ENCODE assay signal across 19 cellular contexts in genomic region chr1:25971882-25972180, GRCh38. TPM values are rescaled to one million over a fixed set of nuclear protein-coding genes. Genes with fewer than 3 reads are reported as not detected.
DNase-seq lines count a peak whose midpoint lies in the region; ATAC-seq and TF ChIP-seq lines count a peak whose summit lies in the region.
"Had no signal": no experiment of that assay in that cellular context is flagged by ENCODE, and none has a peak within 500 bp of the region (broad histone marks: within the 10 kb centered on the region; RNA-seq: fewer than 3 reads in every experiment).

No MANE protein-coding gene starts in this region.

- no peak for DNase-seq in CD4-positive, CD25-positive, alpha-beta regulatory T cell
- no peak for DNase-seq in activated CD8-positive, alpha-beta T cell treated with anti-CD3 and anti-CD28 coated beads, Interleukin-2, amount 10 ng/mL, durations not matched to agents 7 days and 5 days
- no peak for DNase-seq in naive B cell
- DNase-seq in right cardiac atrium = no peak
- no peak for DNase-seq in 8988T
- no peak for DNase-seq in BE2C
- DNase-seq: C1 segment of cervical spinal cord, gastrocnemius medialis, GM23248, NCI-H1048, NCI-H2171 treated with DMSO at 0.1 percent for 48 hours, pancreas, upper lobe of right lung had no signal

- peak overlapping the region; percentile 69 for H3K4me2 ChIP-seq in DOHH2 (ENCODE audit: low read length)

- POLR2A ChIA-PET in activated CD8-positive, alpha-beta T cell treated with anti-CD3 and anti-CD28 coated beads, Interleukin-2, amount 10 ng/mL, durations not matched to agents 7 days and 5 days (lab: Charles Lee) = interaction anchor here (1.0 to 2.4 kb wide), 7 partner anchors 9 to 77 kb away, joined by 3 to 14 read pairs (median 5); partner anchors contain the start of gene PAFAH2

- H3K4me3 ChIP-seq in CD4-positive, CD25-positive, alpha-beta regulatory T cell (ENCODE audit: low read depth, low read length) = peak overlapping the region; percentile 42
- peak overlapping the region; percentile 41 for H3K4me3 ChIP-seq in DOHH2 (ENCODE audit: low read length)
- H3K4me3 ChIP-seq in right cardiac atrium (ENCODE audit: low read length) = no peak overlapping the region
- no peak overlapping the region for H3K4me3 ChIP-seq in BE2C (ENCODE audit: low read depth, low read length)
- H3K4me3 ChIP-seq: gastrocnemius medialis, GM23248, K562, pancreas, upper lobe of right lung had no signal

- peak overlapping the region; percentile 86 to 99 (median 88) for H3K27ac Mint-ChIP-seq in CD4-positive, CD25-positive, alpha-beta regulatory T cell
- peak overlapping the region; percentile 80 for H3K27ac Mint-ChIP-seq in activated CD8-positive, alpha-beta T cell treated with anti-CD3 and anti-CD28 coated beads, Interleukin-2, amount 10 ng/mL, durations not matched to agents 7 days and 5 days
- peak overlapping the region; percentile 7 to 87 (median 75) for H3K27ac Mint-ChIP-seq in naive B cell

- CTCF ChIA-PET in activated CD8-positive, alpha-beta T cell treated with anti-CD3 and anti-CD28 coated beads, Interleukin-2, amount 10 ng/mL, durations not matched to agents 7 days and 5 days (lab: Charles Lee) = interaction anchor here (0.9 to 2.9 kb wide), 8 partner anchors 8 to 76 kb away, joined by 3 to 26 read pairs (median 4); partner anchors contain the start of gene PAFAH2

- H4K20me1 ChIP-seq in DOHH2 (ENCODE audit: control insufficient read depth, insufficient read depth, low read depth, low read length) = no peaks in the 10 kb centered on the region

- peaks cover 8 to 58% (median 26%) of the 10 kb centered on the region in 4 donors for H3K4me1 Mint-ChIP-seq in CD4-positive, CD25-positive, alpha-beta regulatory T cell
- H3K4me1 Mint-ChIP-seq in activated CD8-positive, alpha-beta T cell treated with anti-CD3 and anti-CD28 coated beads, Interleukin-2, amount 10 ng/mL, durations not matched to agents 7 days and 5 days (ENCODE audit: low read depth) = peaks cover 19% of the 10 kb centered on the region
- H3K4me1 Mint-ChIP-seq in naive B cell = peaks cover 19 to 32% (median 23%) of the 10 kb centered on the region in 3 donors

- peaks cover 11% of the 10 kb centered on the region; the same call in 1 of the 2 replicates for H3F3A ChIP-seq in DOHH2 (ENCODE audit: control insufficient read depth, insufficient read depth)

- H3K27me3 Mint-ChIP-seq in CD4-positive, CD25-positive, alpha-beta regulatory T cell = no peaks in the 10 kb centered on the region
- no peaks in the 10 kb centered on the region for H3K27me3 Mint-ChIP-seq in activated CD8-positive, alpha-beta T cell treated with anti-CD3 and anti-CD28 coated beads, Interleukin-2, amount 10 ng/mL, durations not matched to agents 7 days and 5 days (ENCODE audit: low read depth)
- H3K27me3 Mint-ChIP-seq in naive B cell = no peaks in the 10 kb centered on the region

- TF ChIP-seq CTCF in DOHH2 (IDR thresholded peaks at IDR 0.05; ENCODE audit: low read depth, low read length, poor library complexity, severe bottlenecking) = no peak
- TF ChIP-seq CTCF in BE2C (IDR thresholded peaks at IDR 0.05; ENCODE audit: low read depth, low read length) = no peak

- H3K27ac ChIP-seq in CD4-positive, CD25-positive, alpha-beta regulatory T cell (ENCODE audit: insufficient read depth, low read length, poor library complexity, severe bottlenecking) = peak overlapping the region; percentile 70
- H3K27ac ChIP-seq in DOHH2 (ENCODE audit: low read depth, low read length) (peak overlapping the region; percentile 89), right cardiac atrium (ENCODE audit: low read length) (no peak overlapping the region)
- H3K27ac ChIP-seq: epithelial cell of prostate, gastrocnemius medialis, GM23248, pancreas, upper lobe of right lung, VCaP had no signal

- H3K9me2 ChIP-seq in DOHH2 (replicated peaks; ENCODE audit: control insufficient read depth, low read length) = no peaks in the 10 kb centered on the region

- H3K27me3 ChIP-seq in CD4-positive, CD25-positive, alpha-beta regulatory T cell (ENCODE audit: control insufficient read depth, insufficient read depth, low read length) = no peaks in the 10 kb centered on the region
- H3K27me3 ChIP-seq in DOHH2 (ENCODE audit: control insufficient read depth, low read length) = no peaks in the 10 kb centered on the region
- H3K27me3 ChIP-seq in right cardiac atrium (ENCODE audit: control insufficient read depth, insufficient read depth) = no peaks in the 10 kb centered on the region
- no peaks in the 10 kb centered on the region for H3K27me3 ChIP-seq in BE2C
- H3K27me3 ChIP-seq: gastrocnemius medialis, pancreas, upper lobe of right lung had no signal

- peaks cover 68% of the 10 kb centered on the region for H3K36me3 ChIP-seq in CD4-positive, CD25-positive, alpha-beta regulatory T cell (ENCODE audit: control insufficient read depth, insufficient read depth, low read length)
- H3K36me3 ChIP-seq in DOHH2 (ENCODE audit: control insufficient read depth, low read length) = peaks cover 16% of the 10 kb centered on the region
- no peaks in the 10 kb centered on the region for H3K36me3 ChIP-seq in BE2C

- WGBS in right cardiac atrium = 61% methylated on average over 1 of the region's 1 CpG

- H3K4me3 Mint-ChIP-seq in CD4-positive, CD25-positive, alpha-beta regulatory T cell = peak overlapping the region; percentile 45 to 69 (median 56)
- H3K4me3 Mint-ChIP-seq in activated CD8-positive, alpha-beta T cell treated with anti-CD3 and anti-CD28 coated beads, Interleukin-2, amount 10 ng/mL, durations not matched to agents 7 days and 5 days = peak overlapping the region; percentile 16
- H3K4me3 Mint-ChIP-seq in naive B cell = peak overlapping the region in 4 of 8 donors; percentile 0 to 74 (median 46)

- intact Hi-C loops in right cardiac atrium (cut with DNase I) = no loop called here

- H3K4me1 ChIP-seq in CD4-positive, CD25-positive, alpha-beta regulatory T cell (ENCODE audit: control insufficient read depth, insufficient read depth, low read length, poor library complexity, severe bottlenecking) = peaks cover 20% of the 10 kb centered on the region
- H3K4me1 ChIP-seq in DOHH2 (ENCODE audit: control insufficient read depth, low read length) (peaks cover 35% of the 10 kb centered on the region), right cardiac atrium (ENCODE audit: control insufficient read depth, insufficient read depth, low read length) (no peaks in the 10 kb centered on the region), BE2C (no peaks in the 10 kb centered on the region)
- H3K4me1 ChIP-seq: gastrocnemius medialis, pancreas, upper lobe of right lung had no signal

- no peaks in the 10 kb centered on the region for H3K79me2 ChIP-seq in DOHH2 (ENCODE audit: control insufficient read depth, low read length)

- peaks cover 63% of the 10 kb centered on the region for H3K36me3 Mint-ChIP-seq in CD4-positive, CD25-positive, alpha-beta regulatory T cell
- peaks cover 69% of the 10 kb centered on the region for H3K36me3 Mint-ChIP-seq in activated CD8-positive, alpha-beta T cell treated with anti-CD3 and anti-CD28 coated beads, Interleukin-2, amount 10 ng/mL, durations not matched to agents 7 days and 5 days (ENCODE audit: low read depth)
- H3K36me3 Mint-ChIP-seq in naive B cell = peaks cover 28 to 39% of the 10 kb centered on the region in 2 donors

- no peak for ATAC-seq in CD4-positive, CD25-positive, alpha-beta regulatory T cell (ENCODE audit: low read depth in 2 of 2)
- ATAC-seq in activated CD8-positive, alpha-beta T cell treated with anti-CD3 and anti-CD28 coated beads, Interleukin-2, amount 10 ng/mL, durations not matched to agents 7 days and 5 days = peak; percentile 18
- no peak for ATAC-seq in naive B cell (ENCODE audit: low read depth in 2 of 2)
- no peak for ATAC-seq in right cardiac atrium
- ATAC-seq in HG03520 (IDR thresholded peaks at IDR 0.05; ENCODE audit: unreplicated experiment) = no peak
- ATAC-seq: gastrocnemius medialis, K562, left lobe of liver had no signal

- no peaks in the 10 kb centered on the region for H3K9me3 Mint-ChIP-seq in CD4-positive, CD25-positive, alpha-beta regulatory T cell
- H3K9me3 Mint-ChIP-seq in activated CD8-positive, alpha-beta T cell treated with anti-CD3 and anti-CD28 coated beads, Interleukin-2, amount 10 ng/mL, durations not matched to agents 7 days and 5 days (ENCODE audit: insufficient read depth) = no peaks in the 10 kb centered on the region
- no peaks in the 10 kb centered on the region for H3K9me3 Mint-ChIP-seq in naive B cell

- H3K9me3 ChIP-seq in CD4-positive, CD25-positive, alpha-beta regulatory T cell (ENCODE audit: control insufficient read depth in 2 of 2, low read length in 2 of 2) = no peaks in the 10 kb centered on the region
- H3K9me3 ChIP-seq in DOHH2 (ENCODE audit: control insufficient read depth, insufficient read depth, low read length) (no peaks in the 10 kb centered on the region), right cardiac atrium (ENCODE audit: control insufficient read depth, low read length) (no peaks in the 10 kb centered on the region), BE2C (no peaks in the 10 kb centered on the region)
- H3K9me3 ChIP-seq: gastrocnemius medialis, pancreas, upper lobe of right lung had no signal

RNA-seq across cellular contexts. Expression of gene PAFAH2, which starts 26.0 kb away (rescaled TPM):
- 10.7 TPM for total RNA-seq in CD4-positive, CD25-positive, alpha-beta regulatory T cell
- 10 to 100 TPM; 12.4 to 26.3 (median 17.7) TPM for polyA plus RNA-seq in CD4-positive, CD25-positive, alpha-beta regulatory T cell
- total RNA-seq in activated CD8-positive, alpha-beta T cell treated with anti-CD3 and anti-CD28 coated beads, Interleukin-2, amount 10 ng/mL, durations not matched to agents 7 days and 5 days = 10 to 100 TPM in 1 of 2 experiments, 1 to 10 TPM in 1; 9.1 to 10.9 TPM
- polyA plus RNA-seq in naive B cell (ENCODE audit: low read depth in 6 of 6) (1 to 10 TPM; 4.0 to 9.2 (median 7.7) TPM), right cardiac atrium (2.0 TPM)
- total RNA-seq in right cardiac atrium = 1 to 10 TPM; 3.9 to 5.6 (median 4.2) TPM
- 6.9 TPM for polyA plus RNA-seq in BE2C (2012; ENCODE audit: insufficient read depth, insufficient read length, low read depth)

RNA-seq across cellular contexts. Expression of gene EXTL1, which starts 49.7 kb away (rescaled TPM):
- total RNA-seq in CD4-positive, CD25-positive, alpha-beta regulatory T cell = not detected
- under 1 TPM in 1 of 4 donors, not detected in 3; 0.22 TPM for polyA plus RNA-seq in CD4-positive, CD25-positive, alpha-beta regulatory T cell
- total RNA-seq in activated CD8-positive, alpha-beta T cell treated with anti-CD3 and anti-CD28 coated beads, Interleukin-2, amount 10 ng/mL, durations not matched to agents 7 days and 5 days = not detected
- not detected for polyA plus RNA-seq in naive B cell (ENCODE audit: low read depth in 6 of 6)
- 1 to 10 TPM in 3 of 4 donors, under 1 TPM in 1; 0.78 to 4.3 (median 2.7) TPM for total RNA-seq in right cardiac atrium
- 2.2 TPM for polyA plus RNA-seq in right cardiac atrium
- not detected for polyA plus RNA-seq in BE2C (2012; ENCODE audit: insufficient read depth, insufficient read length, low read depth)
- total RNA-seq: left lobe of liver had no signal

Comparison
In these comparisons a context has a peak if more than half of its experiments do, and no peak if none do; other contexts are left out.
1. H3K4me3 ChIP-seq: peak in CD4-positive, CD25-positive, alpha-beta regulatory T cell (single experiment) and DOHH2 (single experiment); none in right cardiac atrium (single experiment) and BE2C (single experiment).
2. Peak in every context shown above with its lines, with median percentiles within 50 percentile points of each other: H3K27ac Mint-ChIP-seq.